ENCODE assay signal across 21 cellular contexts in genomic region chr18:61413388-61413787, GRCh38.
DNase-seq lines count a peak whose midpoint lies in the region; ATAC-seq lines count a peak whose summit lies in the region.
"Had no signal": no experiment of that assay in that cellular context is flagged by ENCODE, and none has a peak within 500 bp of the region (broad histone marks: within the 10 kb centered on the region; RNA-seq: fewer than 3 reads in every experiment).

No MANE protein-coding gene starts in this region.

- DNase-seq in foreskin melanocyte: peak; percentile 4
- peak; percentile 67 for DNase-seq in midbrain (lab: John Stamatoyannopoulos, UW)
- DNase-seq in retina: peak; percentile 32
- no peak for DNase-seq in RPMI8226
- DNase-seq: CD4-positive, CD25-positive, alpha-beta regulatory T cell; HFFc6; NCI-H1048; NCI-H1417; NCI-H1694; NCI-H2029 treated with DMSO at 0.1 percent for 48 hours; NCI-H446 treated with DMSO at 0.1 percent for 48 hours; NCI-H526 treated with DMSO at 0.1 percent for 48 hours; SIG-M5; SK-N-SH had no signal

- peak overlapping the region; percentile 92 for H3K27ac ChIP-seq in angular gyrus (ENCODE audit: low read depth, low read length)
- H3K27ac ChIP-seq: BLaER1 had no signal

- ATAC-seq in HG03439 (IDR thresholded peaks at IDR 0.05; ENCODE audit: unreplicated experiment): no peak
- no peak for ATAC-seq in GM18858 (IDR thresholded peaks at IDR 0.05; ENCODE audit: unreplicated experiment)
- ATAC-seq in HG03442 (IDR thresholded peaks at IDR 0.05; ENCODE audit: unreplicated experiment): no peak
- ATAC-seq: GM23338, Panc1 had no signal
